Comparison of ENCODE assay signal across 18 cellular contexts in the genomic region with DNA sequence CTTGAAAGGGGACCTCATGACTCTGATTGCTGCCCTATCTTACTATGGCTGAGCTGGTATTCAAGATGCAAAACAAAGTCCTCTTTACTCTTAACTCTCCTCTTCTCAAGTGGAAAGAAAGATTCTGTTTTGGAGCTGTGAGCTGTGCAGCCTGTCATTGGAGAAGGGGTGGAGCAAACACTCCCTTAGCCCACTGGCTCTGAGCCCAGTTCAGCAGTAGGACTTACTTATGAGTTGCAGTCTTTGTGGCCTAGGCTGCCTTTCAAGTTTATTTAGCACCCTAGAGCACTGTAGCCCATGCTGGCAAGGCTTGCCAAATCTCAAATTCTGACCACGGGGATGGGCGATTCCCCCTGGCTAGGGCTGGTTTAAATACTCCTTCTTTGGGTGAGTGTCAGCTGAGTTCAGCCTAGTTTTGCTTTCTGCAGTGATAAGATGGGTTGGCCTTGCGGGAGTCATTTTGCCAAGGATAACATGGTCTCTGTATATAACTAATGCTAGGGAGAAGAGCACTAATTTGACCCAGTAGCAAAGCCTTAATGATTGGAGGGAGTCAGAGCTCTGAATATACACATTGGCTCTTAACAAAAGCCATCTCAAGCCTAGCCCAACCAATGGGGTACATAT.
A peak's percentile ranks its signal among the peaks of the same experiment; 100 is the strongest.
DNase-seq lines count a peak whose midpoint lies in the region; ATAC-seq and TF ChIP-seq lines count a peak whose summit lies in the region.
"Had no signal": no experiment of that assay in that cellular context is flagged by ENCODE, and none has a peak within 500 bp of the region (broad histone marks: within the 10 kb centered on the region; RNA-seq: fewer than 3 reads in every experiment).

No MANE protein-coding gene starts in this region.

- peak; percentile 40 for DNase-seq in left cardiac atrium
- DNase-seq in right atrium auricular region (ENCODE audit: low spot score) = no peak
- peak; percentile 1 for DNase-seq in choroid plexus epithelial cell (ENCODE audit: low read depth)
- DNase-seq in neural progenitor cell (ENCODE audit: low spot score) = peak; percentile 3
- DNase-seq in GM23338 (ENCODE audit: low spot score) = no peak
- no peak for DNase-seq in NCI-H1694 (lab: John Stamatoyannopoulos, UW)
- DNase-seq in HuH-7.5 (ENCODE audit: low spot score) = no peak
- DNase-seq: activated naive CD4-positive, alpha-beta T cell treated with anti-CD3 and anti-CD28 coated beads, Interleukin-2, amount 50 U/mL, for 16 hours; activated T-cell treated with anti-CD3 and anti-CD28 coated beads for 4 hours; dorsolateral prefrontal cortex; Karpas-422; kidney glomerular epithelial cell; NCI-H526 treated with DMSO at 0.1 percent for 48 hours; stimulated activated naive CD4-positive, alpha-beta T cell treated with Interleukin-2 at 50 U/mL for 16 hours had no signal

- H3K4me1 Mint-ChIP-seq in neural progenitor cell (no peaks in the 10 kb centered on the region), GM23338 (peaks cover 7% of the 10 kb centered on the region)

- TF ChIP-seq CTCF in right atrium auricular region (IDR thresholded peaks at IDR 0.05) (no peak), choroid plexus epithelial cell (conservative IDR thresholded peaks at IDR 0.05; ENCODE audit: low read depth, low read length) (no peak), neural progenitor cell (IDR thresholded peaks at IDR 0.05) (no peak), GM23338 (conservative IDR thresholded peaks at IDR 0.05; ENCODE audit: low read depth in 2 of 2) (no peak)

- H3F3A ChIP-seq in neural progenitor cell (ENCODE audit: low read depth) (no peaks in the 10 kb centered on the region), GM23338 (replicated peaks; ENCODE audit: low read depth) (no peaks in the 10 kb centered on the region)

- H3K4me3 ChIP-seq in right atrium auricular region (no peak overlapping the region), choroid plexus epithelial cell (ENCODE audit: low read depth, low read length) (no peak overlapping the region), neural progenitor cell (no peak overlapping the region), GM23338 (no peak overlapping the region)
- H3K4me3 ChIP-seq: breast epithelium, dorsolateral prefrontal cortex, vagina had no signal

- no peaks in the 10 kb centered on the region for H3K9me2 ChIP-seq in GM23338 (ENCODE audit: insufficient read depth)

- no peaks in the 10 kb centered on the region for H3K79me2 ChIP-seq in neural progenitor cell (ENCODE audit: low read depth)
- H3K79me2 ChIP-seq in GM23338 (replicated peaks; ENCODE audit: insufficient read depth) = no peaks in the 10 kb centered on the region
- H3K79me2 ChIP-seq: parathyroid adenoma had no signal

- H3K9me3 Mint-ChIP-seq in neural progenitor cell (no peaks in the 10 kb centered on the region), GM23338 (no peaks in the 10 kb centered on the region)

- H3K9me3 ChIP-seq in right atrium auricular region = no peaks in the 10 kb centered on the region
- no peaks in the 10 kb centered on the region for H3K9me3 ChIP-seq in neural progenitor cell (ENCODE audit: low read depth)
- H3K9me3 ChIP-seq: breast epithelium, vagina had no signal

- H3K9ac ChIP-seq in neural progenitor cell = no peak overlapping the region
- H3K9ac ChIP-seq: parathyroid adenoma had no signal

- H3K27me3 ChIP-seq in right atrium auricular region (no peaks in the 10 kb centered on the region), neural progenitor cell (no peaks in the 10 kb centered on the region), GM23338 (ENCODE audit: insufficient read depth) (no peaks in the 10 kb centered on the region)
- H3K27me3 ChIP-seq: breast epithelium, vagina had no signal

- H3K4me3 Mint-ChIP-seq in neural progenitor cell (no peak overlapping the region), GM23338 (no peak overlapping the region)

- no peaks in the 10 kb centered on the region for H3K27me3 Mint-ChIP-seq in neural progenitor cell (ENCODE audit: insufficient read depth, low read depth)
- no peaks in the 10 kb centered on the region for H3K27me3 Mint-ChIP-seq in GM23338 (ENCODE audit: insufficient read depth, low read depth, poor library complexity)

- H3K27ac ChIP-seq in right atrium auricular region (no peak overlapping the region), neural progenitor cell (no peak overlapping the region), GM23338 (ENCODE audit: low read depth) (no peak overlapping the region)
- H3K27ac ChIP-seq: breast epithelium, parathyroid adenoma, vagina had no signal

- H3K36me3 Mint-ChIP-seq in neural progenitor cell = no peaks in the 10 kb centered on the region
- no peaks in the 10 kb centered on the region for H3K36me3 Mint-ChIP-seq in GM23338 (ENCODE audit: low read depth)

- H3K27ac Mint-ChIP-seq in neural progenitor cell (no peak overlapping the region), GM23338 (no peak overlapping the region)

- H4K20me1 ChIP-seq in neural progenitor cell (ENCODE audit: low read depth) (no peaks in the 10 kb centered on the region), GM23338 (replicated peaks; ENCODE audit: insufficient read depth) (no peaks in the 10 kb centered on the region)

- ATAC-seq in left cardiac atrium (peak in 1 of 2 donors; percentile 92), GM23338 (no peak), SK-N-SH treated with all-trans-retinoic acid at 6 μM for 48 hours (no peak)

- intact Hi-C loops in left cardiac atrium (cut with DNase I) = no loop called here

- H2AFZ ChIP-seq in neural progenitor cell (replicated peaks) (peak overlapping the region; percentile 26), GM23338 (no peak overlapping the region)
- H2AFZ ChIP-seq: parathyroid adenoma had no signal

- no peak overlapping the region for H3K4me2 ChIP-seq in neural progenitor cell
- H3K4me2 ChIP-seq in GM23338 = no peak overlapping the region

- H3K36me3 ChIP-seq in right atrium auricular region (no peaks in the 10 kb centered on the region), neural progenitor cell (no peaks in the 10 kb centered on the region), GM23338 (ENCODE audit: insufficient read depth) (no peaks in the 10 kb centered on the region)
- H3K36me3 ChIP-seq: breast epithelium, vagina had no signal

- H3K4me1 ChIP-seq in right atrium auricular region (no peaks in the 10 kb centered on the region), neural progenitor cell (no peaks in the 10 kb centered on the region), GM23338 (ENCODE audit: insufficient read depth) (no peaks in the 10 kb centered on the region)
- H3K4me1 ChIP-seq: breast epithelium, parathyroid adenoma had no signal

TF ChIP-seq in SK-N-SH treated with all-trans-retinoic acid at 6 μM for 48 hours, 23 proteins besides CTCF, POLR2A, EP300 and RAD21:
- no peak for TF ChIP-seq ISL1 (CRISPR knock-in tag; IDR thresholded peaks at IDR 0.05)
- no peak for TF ChIP-seq ZC3H10 (CRISPR knock-in tag; IDR thresholded peaks at IDR 0.05)
- no peak for TF ChIP-seq GLIS3 (CRISPR knock-in tag; IDR thresholded peaks at IDR 0.05)
- TF ChIP-seq ZFP3 (CRISPR knock-in tag; IDR thresholded peaks at IDR 0.05) = no peak
- TF ChIP-seq SNAI2 (CRISPR knock-in tag; IDR thresholded peaks at IDR 0.05) = no peak
- TF ChIP-seq ZFP30 (CRISPR knock-in tag; IDR thresholded peaks at IDR 0.05) = no peak

Comparison
In these comparisons a context has a peak if more than half of its experiments do, and no peak if none do; other contexts are left out.
1. DNase-seq: peak in left cardiac atrium (single experiment), choroid plexus epithelial cell (single experiment) and neural progenitor cell (single experiment); none in right atrium auricular region (single experiment), GM23338 (single experiment), NCI-H1694 (single experiment) and HuH-7.5 (single experiment).